31 cellular contexts compared by ENCODE assay signal in genomic region chr3:186172353-186172752, GRCh38.
"Had no signal": no experiment of that assay in that cellular context is flagged by ENCODE, and none has a peak within 500 bp of the region (broad histone marks: within the 10 kb centered on the region; RNA-seq: fewer than 3 reads in every experiment).

No MANE protein-coding gene starts in this region.

- H3K36me3 ChIP-seq: left lung, lower lobe of right lung, neural progenitor cell, right atrium auricular region, right lobe of liver, upper lobe of left lung had no signal

- H3K27me3 Mint-ChIP-seq: stimulated activated memory B cell treated with anti-CD40 and anti-IgM and Interleukin-4, amounts not matched to agents 10 μg/mL and 1 μg/mL and 100 μg/mL, for 72 hours had no signal

- H3K4me3 Mint-ChIP-seq: mesothelial cell of epicardium; naive B cell; natural killer cell; nephron progenitor cell; neural progenitor cell; stimulated activated memory B cell treated with anti-CD40 and anti-IgM and Interleukin-4, amounts not matched to agents 10 μg/mL and 1 μg/mL and 100 μg/mL, for 72 hours had no signal

- H3K27ac ChIP-seq: heart right ventricle, hepatocyte, left lung, lower lobe of right lung, neural progenitor cell, neutrophil, parathyroid adenoma, right atrium auricular region, right lobe of liver, stomach, thoracic aorta, tibial artery, upper lobe of left lung had no signal

- H3K9ac ChIP-seq: neural progenitor cell, parathyroid adenoma had no signal

- H3K4me2 ChIP-seq: hepatocyte, neural progenitor cell, smooth muscle cell had no signal

- H3K4me1 Mint-ChIP-seq: mesothelial cell of epicardium; nephron progenitor cell; neural progenitor cell; stimulated activated memory B cell treated with anti-CD40 and anti-IgM and Interleukin-4, amounts not matched to agents 10 μg/mL and 1 μg/mL and 100 μg/mL, for 72 hours had no signal

- H3K4me3 ChIP-seq: heart right ventricle, hepatocyte, left lung, lower lobe of right lung, neural progenitor cell, right atrium auricular region, right lobe of liver, smooth muscle cell, stomach, thoracic aorta, tibial artery, upper lobe of left lung had no signal

- FAIRE-seq: keratinocyte, urothelium cell line had no signal

- H2AFZ ChIP-seq: hepatocyte, neural progenitor cell, parathyroid adenoma had no signal

- ATAC-seq: heart right ventricle; left lung; lower lobe of right lung; natural killer cell; right lobe of liver; stimulated activated memory B cell treated with anti-CD40 and anti-IgM and Interleukin-4, amounts not matched to agents 10 μg/mL and 1 μg/mL and 100 μg/mL, for 72 hours; stimulated activated naive CD8-positive, alpha-beta T cell treated with anti-CD3 and anti-CD28 coated beads, Interleukin-15, Interleukin-2, amounts not matched to agents 100 U/mL and 50 U/mL, for 24 hours had no signal

- H3K4me1 ChIP-seq: left lung, lower lobe of right lung, neural progenitor cell, parathyroid adenoma, right lobe of liver, tibial artery, upper lobe of left lung had no signal

- H3K36me3 Mint-ChIP-seq: mesothelial cell of epicardium, naive B cell, natural killer cell, neural progenitor cell had no signal

- DNase-seq: heart right ventricle; kidney glomerular epithelial cell; left cardiac atrium; left lung; lower lobe of right lung; mammary epithelial cell; mesendoderm; naive B cell; natural killer cell; nephron progenitor cell; occipital lobe; right lobe of liver; stimulated activated CD4-positive, alpha-beta T cell treated with anti-CD3 and anti-CD28 coated beads, Interleukin-1b, Interleukin-23, amount 100 ng/mL, for 48 hours; stimulated activated CD4-positive, alpha-beta T cell treated with anti-CD3 and anti-CD28 coated beads, Interleukin-2, amount 100 ng/mL, for 48 hours; stimulated activated CD4-positive, alpha-beta T cell treated with anti-CD3 and anti-CD28 coated beads, Interleukin-4, amount 100 ng/mL, for 4 hours; stimulated activated CD8-positive, alpha-beta memory T cell treated with anti-CD3 and anti-CD28 coated beads, Interleukin-4, amount 100 ng/mL, for 48 hours; stimulated activated naive CD8-positive, alpha-beta T cell treated with anti-CD3 and anti-CD28 coated beads, Interleukin-15, Interleukin-2, amounts not matched to agents 100 U/mL and 50 U/mL, for 24 hours; stomach; tibial artery; upper lobe of left lung had no signal

- H3K9me3 Mint-ChIP-seq: mesothelial cell of epicardium; natural killer cell; nephron progenitor cell; neural progenitor cell; stimulated activated memory B cell treated with anti-CD40 and anti-IgM and Interleukin-4, amounts not matched to agents 10 μg/mL and 1 μg/mL and 100 μg/mL, for 72 hours had no signal

- H3K27me3 ChIP-seq: heart right ventricle, hepatocyte, left lung, neutrophil, right atrium auricular region, right lobe of liver, stomach, tibial artery, upper lobe of left lung had no signal

- H3K9me3 ChIP-seq: heart right ventricle, left lung, lower lobe of right lung, neutrophil, right atrium auricular region, right lobe of liver, stomach, thoracic aorta, tibial artery, upper lobe of left lung had no signal

- H3K27ac Mint-ChIP-seq: mesothelial cell of epicardium; natural killer cell; nephron progenitor cell; neural progenitor cell; stimulated activated memory B cell treated with anti-CD40 and anti-IgM and Interleukin-4, amounts not matched to agents 10 μg/mL and 1 μg/mL and 100 μg/mL, for 72 hours had no signal
